11 cellular contexts compared by ENCODE assay signal in genomic region chr6:114194362-114195343, GRCh38.
DNase-seq lines count a peak whose midpoint lies in the region; ATAC-seq and TF ChIP-seq lines count a peak whose summit lies in the region.
"Had no signal": no experiment of that assay in that cellular context is flagged by ENCODE, and none has a peak within 500 bp of the region (broad histone marks: within the 10 kb centered on the region; RNA-seq: fewer than 3 reads in every experiment).

No MANE protein-coding gene starts in this region.

- WGBS in HUES64, result 85% methylated on average over 5 of the region's 5 CpGs

- H3K79me2 ChIP-seq in PC-3 (ENCODE audit: low read length), result no peaks in the 10 kb centered on the region

- intact Hi-C loops in lower lobe of right lung (cut with DNase I) (no loop called here), dorsolateral prefrontal cortex (cut with DNase I) (no loop called here), PC-3 (cut with micrococcal nuclease) (no loop called here)

- no peak overlapping the region for H3K4me2 ChIP-seq in PC-3 (ENCODE audit: low read length)
- H3K4me2 ChIP-seq: smooth muscle cell had no signal

- POLR2A ChIA-PET in PC-3 (lab: Charles Lee; ENCODE audit: unreplicated experiment), result no interaction called here

- H3K9me3 ChIP-seq in BE2C, result no peaks in the 10 kb centered on the region
- H3K9me3 ChIP-seq in HUES64 (ENCODE audit: insufficient read depth, low read depth, low read length), result no peaks in the 10 kb centered on the region
- H3K9me3 ChIP-seq in lower lobe of right lung, result no peaks in the 10 kb centered on the region
- no peaks in the 10 kb centered on the region for H3K9me3 ChIP-seq in PC-3 (ENCODE audit: low read length)

- H3K9ac ChIP-seq in HUES64 (ENCODE audit: low read depth, low read length) (no peak overlapping the region), PC-3 (ENCODE audit: low read length) (no peak overlapping the region)

- no peak overlapping the region for H2AFZ ChIP-seq in PC-3 (ENCODE audit: low read length)

- ATAC-seq in lower lobe of right lung (peak; percentile 78), PC-3 (no peak)
- no peak for ATAC-seq in activated CD4-positive, CD25-positive, alpha-beta regulatory T cell treated with anti-CD3 and anti-CD28 coated beads, Interleukin-2, amount 50 U/mL, for 24 hours

- no peaks in the 10 kb centered on the region for H3K9me2 ChIP-seq in PC-3 (replicated peaks; ENCODE audit: low read length)

- H3K36me3 ChIP-seq in BE2C, result no peaks in the 10 kb centered on the region; the same call in 1 of the 2 replicates
- no peaks in the 10 kb centered on the region for H3K36me3 ChIP-seq in HUES64 (ENCODE audit: insufficient read depth, low read length)
- no peaks in the 10 kb centered on the region for H3K36me3 ChIP-seq in lower lobe of right lung
- no peaks in the 10 kb centered on the region for H3K36me3 ChIP-seq in PC-3 (ENCODE audit: low read depth, low read length)

- H3K27ac ChIP-seq in HUES64 (ENCODE audit: low read depth, low read length) (peak overlapping the region; percentile 33; the same call in 1 of the 2 replicates), lower lobe of right lung (no peak overlapping the region), dorsolateral prefrontal cortex (no peak overlapping the region), PC-3 (ENCODE audit: low read length) (no peak overlapping the region)

- CTCF ChIA-PET in PC-3 (lab: Charles Lee), result no interaction called here

- H3K27me3 ChIP-seq in BE2C (no peaks in the 10 kb centered on the region), HUES64 (ENCODE audit: insufficient read depth, low read length) (no peaks in the 10 kb centered on the region), lower lobe of right lung (ENCODE audit: low read depth) (no peaks in the 10 kb centered on the region), dorsolateral prefrontal cortex (no peaks in the 10 kb centered on the region), PC-3 (ENCODE audit: low read length) (no peaks in the 10 kb centered on the region)

- H3K4me3 ChIP-seq in BE2C (ENCODE audit: low read depth, low read length) (no peak overlapping the region), HUES64 (ENCODE audit: low read length) (no peak overlapping the region), lower lobe of right lung (no peak overlapping the region), dorsolateral prefrontal cortex (no peak overlapping the region), PC-3 (ENCODE audit: low read length) (no peak overlapping the region)
- H3K4me3 ChIP-seq: smooth muscle cell had no signal

- DNase-seq in BE2C, result peak; percentile 19
- DNase-seq in amniotic epithelial cell (ENCODE audit: low read depth), result peak; percentile 46
- no peak for DNase-seq in lower lobe of right lung
- DNase-seq in GF-D8 (lab: John Stamatoyannopoulos, UW), result no peak
- DNase-seq in dorsolateral prefrontal cortex, result no peak
- no peak for DNase-seq in PC-3
- DNase-seq: COR-L47, NCI-H1694 had no signal

- no peaks in the 10 kb centered on the region for H3F3A ChIP-seq in PC-3 (ENCODE audit: low read length, unreplicated experiment)

- BruUV-seq in PC-3 (replicated peaks; lab: Mats Ljungman, UMichigan), result no TSS peak

- TF ChIP-seq CTCF in BE2C (IDR thresholded peaks at IDR 0.05; ENCODE audit: low read depth, low read length) (no peak), lower lobe of right lung (IDR thresholded peaks at IDR 0.05) (no peak), dorsolateral prefrontal cortex (IDR thresholded peaks at IDR 0.05 in 54 of 56, conservative IDR thresholded peaks at IDR 0.05 in 2 of 56; ENCODE audit: low read depth in 1 of 56, partially characterized antibody in 56 of 56) (no peak), PC-3 (conservative IDR thresholded peaks at IDR 0.05; ENCODE audit: low read depth, low read length) (no peak)

- no peaks in the 10 kb centered on the region; the same call in 1 of the 2 replicates for H3K4me1 ChIP-seq in BE2C
- H3K4me1 ChIP-seq in HUES64 (ENCODE audit: insufficient read depth, low read length), result peaks cover 51% of the 10 kb centered on the region
- H3K4me1 ChIP-seq in lower lobe of right lung, result no peaks in the 10 kb centered on the region
- no peaks in the 10 kb centered on the region for H3K4me1 ChIP-seq in PC-3 (ENCODE audit: insufficient read depth, low read length)

- H4K20me1 ChIP-seq in PC-3 (ENCODE audit: low read length), result no peaks in the 10 kb centered on the region

Comparison
In these comparisons a context has a peak if more than half of its experiments do, and no peak if none do; other contexts are left out.
1. DNase-seq: peak in BE2C (single experiment) and amniotic epithelial cell (single experiment); none in lower lobe of right lung (single experiment), GF-D8 (single experiment), dorsolateral prefrontal cortex (0 of 10) and PC-3 (single experiment).
2. ATAC-seq: peak in lower lobe of right lung (2 of 2); none in activated CD4-positive, CD25-positive, alpha-beta regulatory T cell treated with anti-CD3 and anti-CD28 coated beads, Interleukin-2, amount 50 U/mL, for 24 hours (0 of 2) and PC-3 (single experiment).